ENCODE assay signal across 12 cellular contexts in genomic region chr22:50303515-50303847, GRCh38. TPM values are rescaled to one million over a fixed set of nuclear protein-coding genes. Genes with fewer than 3 reads are reported as not detected.
A peak's percentile ranks its signal among the peaks of the same experiment; 100 is the strongest.
DNase-seq lines count a peak whose midpoint lies in the region; ATAC-seq and TF ChIP-seq lines count a peak whose summit lies in the region.
"Had no signal": no experiment of that assay in that cellular context is flagged by ENCODE, and none has a peak within 500 bp of the region (broad histone marks: within the 10 kb centered on the region; RNA-seq: fewer than 3 reads in every experiment).

No MANE protein-coding gene starts in this region.

- DNase-seq in cardiac muscle cell (ENCODE audit: low read depth in 1 of 2, low spot score in 1 of 2) (no peak), Right ventricle myocardium superior (no peak), neuronal stem cell (ENCODE audit: low spot score) (no peak), uterus (no peak), omental fat pad (ENCODE audit: low spot score) (no peak)
- DNase-seq in activated CD4-positive, alpha-beta T cell treated with anti-CD3 and anti-CD28 coated beads, Interleukin-2, amount 10 ng/mL, durations not matched to agents 7 days and 5 days = no peak
- DNase-seq: ACHN; activated CD8-positive, alpha-beta memory T cell treated with anti-CD3 and anti-CD28 coated beads, Interleukin-2, amount 50 U/mL, for 48 hours; stimulated activated naive CD4-positive, alpha-beta T cell treated with Interleukin-2 at 50 U/mL for 16 hours; T-helper 1 cell had no signal

- H3K27ac ChIP-seq in cardiac muscle cell (peak overlapping the region; percentile 84), neuronal stem cell (replicated peaks; ENCODE audit: low read length) (no peak overlapping the region), uterus (peak overlapping the region; percentile 88 to 94)

- TF ChIP-seq CTCF in cardiac muscle cell (IDR thresholded peaks at IDR 0.05; ENCODE audit: low read depth, low read length) = no peak
- TF ChIP-seq CTCF in uterus (IDR thresholded peaks at IDR 0.05) = no peak
- TF ChIP-seq CTCF in omental fat pad (IDR thresholded peaks at IDR 0.05) = no peak

- intact Hi-C loops in Right ventricle myocardium superior (cut with DNase I) (no loop called here), uterus (cut with DNase I; ENCODE audit: low total_unique reads) (no loop called here)

- peak overlapping the region; percentile 63 for H3K9ac ChIP-seq in endocrine pancreas (ENCODE audit: control insufficient read depth, insufficient read depth, low read length)
- H3K9ac ChIP-seq in neuronal stem cell (ENCODE audit: low read depth, low read length, poor library complexity) = peak overlapping the region; percentile 50

- H2BK15ac ChIP-seq in neuronal stem cell (ENCODE audit: low read length) = no peak overlapping the region

- POLR2A ChIA-PET in activated CD4-positive, alpha-beta T cell treated with anti-CD3 and anti-CD28 coated beads, Interleukin-2, amount 10 ng/mL, durations not matched to agents 7 days and 5 days (lab: Charles Lee) = no interaction called here

- peaks cover 61% of the 10 kb centered on the region for H3K79me1 ChIP-seq in neuronal stem cell (ENCODE audit: low read depth, low read length)

- no peak overlapping the region for H3K4ac ChIP-seq in neuronal stem cell (ENCODE audit: low read length)

- no peaks in the 10 kb centered on the region for H3K27me3 ChIP-seq in cardiac muscle cell
- H3K27me3 ChIP-seq in endocrine pancreas (ENCODE audit: control insufficient read depth, insufficient read depth, low read length) = no peaks in the 10 kb centered on the region
- peaks cover 0 to 6% (median 0%) of the 10 kb centered on the region in 3 experiments for H3K27me3 ChIP-seq in neuronal stem cell (ENCODE audit: control insufficient read depth in 3 of 3, insufficient read depth in 3 of 3, low read depth in 1 of 3, low read length in 3 of 3)
- H3K27me3 ChIP-seq in uterus = no peaks in the 10 kb centered on the region

- WGBS in neuronal stem cell (ENCODE audit: extremely low coverage in 2 of 2, insufficient read length in 2 of 2, insufficient replicate concordance in 1 of 2), 2 donors = no CpG with 5 or more reads among the region's 7 CpGs

- H3K27me3 Mint-ChIP-seq in activated CD4-positive, alpha-beta T cell treated with anti-CD3 and anti-CD28 coated beads, Interleukin-2, amount 10 ng/mL, durations not matched to agents 7 days and 5 days = peaks cover 17% of the 10 kb centered on the region

- H2AK5ac ChIP-seq in neuronal stem cell (ENCODE audit: low read depth, low read length) = peak overlapping the region; percentile 96

- H2BK12ac ChIP-seq in neuronal stem cell (ENCODE audit: low read length) = no peak overlapping the region

- no peak overlapping the region for H3K4me3 ChIP-seq in cardiac muscle cell
- no peak overlapping the region for H3K4me3 ChIP-seq in endocrine pancreas (ENCODE audit: control insufficient read depth, insufficient read depth, low read length)
- no peak overlapping the region for H3K4me3 ChIP-seq in neuronal stem cell (ENCODE audit: low read length in 2 of 2)
- no peak overlapping the region for H3K4me3 ChIP-seq in uterus

- no peak overlapping the region for H4K8ac ChIP-seq in neuronal stem cell (ENCODE audit: low read depth, low read length)

- H3K4me1 Mint-ChIP-seq in activated CD4-positive, alpha-beta T cell treated with anti-CD3 and anti-CD28 coated beads, Interleukin-2, amount 10 ng/mL, durations not matched to agents 7 days and 5 days = peaks cover 13% of the 10 kb centered on the region

- H4K91ac ChIP-seq in neuronal stem cell (ENCODE audit: low read depth, low read length, poor library complexity) = no peak overlapping the region

- H2BK120ac ChIP-seq in neuronal stem cell (ENCODE audit: low read depth, low read length) = no peak overlapping the region

- H3K4me3 Mint-ChIP-seq in activated CD4-positive, alpha-beta T cell treated with anti-CD3 and anti-CD28 coated beads, Interleukin-2, amount 10 ng/mL, durations not matched to agents 7 days and 5 days = no peak overlapping the region

- H2BK5ac ChIP-seq in neuronal stem cell (ENCODE audit: low read length) = no peak overlapping the region

- no peaks in the 10 kb centered on the region for H3K36me3 Mint-ChIP-seq in activated CD4-positive, alpha-beta T cell treated with anti-CD3 and anti-CD28 coated beads, Interleukin-2, amount 10 ng/mL, durations not matched to agents 7 days and 5 days (ENCODE audit: low read depth)

- no peaks in the 10 kb centered on the region for H3K9me3 Mint-ChIP-seq in activated CD4-positive, alpha-beta T cell treated with anti-CD3 and anti-CD28 coated beads, Interleukin-2, amount 10 ng/mL, durations not matched to agents 7 days and 5 days

- CTCF ChIA-PET in activated CD4-positive, alpha-beta T cell treated with anti-CD3 and anti-CD28 coated beads, Interleukin-2, amount 10 ng/mL, durations not matched to agents 7 days and 5 days (lab: Charles Lee) = interaction anchor here (1.7 to 2.6 kb wide), 2 partner anchors 9 to 27 kb away, joined by 4 to 20 read pairs; no protein-coding TSS in a partner anchor

- no peak overlapping the region for H3K4me2 ChIP-seq in neuronal stem cell (ENCODE audit: insufficient read depth, low read length, poor library complexity, severe bottlenecking)

- no peak for TF ChIP-seq POLR2A in uterus (IDR thresholded peaks at IDR 0.05)

- no peak overlapping the region for H3K27ac Mint-ChIP-seq in activated CD4-positive, alpha-beta T cell treated with anti-CD3 and anti-CD28 coated beads, Interleukin-2, amount 10 ng/mL, durations not matched to agents 7 days and 5 days

- H3K4me1 ChIP-seq in cardiac muscle cell (ENCODE audit: low read depth) (peaks cover 63% of the 10 kb centered on the region), endocrine pancreas (ENCODE audit: control insufficient read depth, insufficient read depth, low read length) (no peaks in the 10 kb centered on the region), neuronal stem cell (ENCODE audit: control insufficient read depth in 2 of 2, insufficient read depth in 1 of 2, low read depth in 1 of 2, low read length in 2 of 2) (peaks cover 31 to 37% of the 10 kb centered on the region in 2 donors), uterus (peaks cover 27 to 66% of the 10 kb centered on the region in 2 donors)

- H2AFZ ChIP-seq in neuronal stem cell (ENCODE audit: low read length) = no peak overlapping the region

- no peaks in the 10 kb centered on the region for H3K36me3 ChIP-seq in cardiac muscle cell
- no peaks in the 10 kb centered on the region for H3K36me3 ChIP-seq in endocrine pancreas (ENCODE audit: control insufficient read depth, insufficient read depth, low read length)
- H3K36me3 ChIP-seq in neuronal stem cell (replicated peaks in 1 of 2; ENCODE audit: control insufficient read depth in 2 of 2, insufficient read depth in 2 of 2, low read length in 2 of 2) = peaks cover 2 to 55% of the 10 kb centered on the region in 2 donors
- no peaks in the 10 kb centered on the region for H3K36me3 ChIP-seq in uterus

- H3K9me3 ChIP-seq in cardiac muscle cell (ENCODE audit: low read depth) (no peaks in the 10 kb centered on the region), endocrine pancreas (ENCODE audit: control insufficient read depth, low read length) (no peaks in the 10 kb centered on the region), neuronal stem cell (replicated peaks in 1 of 2; ENCODE audit: control insufficient read depth in 2 of 2, insufficient read depth in 1 of 2, low read depth in 1 of 2, low read length in 2 of 2) (no peaks in the 10 kb centered on the region), uterus (no peaks in the 10 kb centered on the region)

- peak overlapping the region; percentile 68 for H3K23ac ChIP-seq in neuronal stem cell (ENCODE audit: low read depth, low read length, poor library complexity)

- H3K14ac ChIP-seq in neuronal stem cell (ENCODE audit: low read length) = no peak overlapping the region

- ATAC-seq in Right ventricle myocardium superior (ENCODE audit: poor library complexity) (no peak), GM21723 (IDR thresholded peaks at IDR 0.05; ENCODE audit: unreplicated experiment) (no peak), omental fat pad (ENCODE audit: low FRiP score) (no peak)

- H3K18ac ChIP-seq in neuronal stem cell (ENCODE audit: low read length) = peak overlapping the region; percentile 60

RNA-seq across cellular contexts. Expression of gene PLXNB2, which starts 4.0 kb away (rescaled TPM):
- total RNA-seq in cardiac muscle cell = 142 and 195 TPM in 2 replicates
- polyA plus RNA-seq in cardiac muscle cell = 77.0 and 83.2 TPM in 2 replicates
- 68.3 TPM for total RNA-seq in Right ventricle myocardium superior
- polyA plus RNA-seq in neuronal stem cell (2013, experiment 1 of 2) = 71.0 TPM
- 69.8 TPM for polyA plus RNA-seq in neuronal stem cell (2013, experiment 2 of 2)
- total RNA-seq in uterus = 100 to 1,000 TPM in 2 of 4 donors, 10 to 100 TPM in 2; 44.7 to 208 (median 126) TPM
- total RNA-seq in omental fat pad = 100 to 1,000 TPM in 3 of 4 donors, 10 to 100 TPM in 1; 91.4 to 130 (median 115) TPM
- 10 to 100 TPM; 10.7 to 11.1 TPM for total RNA-seq in activated CD4-positive, alpha-beta T cell treated with anti-CD3 and anti-CD28 coated beads, Interleukin-2, amount 10 ng/mL, durations not matched to agents 7 days and 5 days

RNA-seq across cellular contexts. Expression of gene DENND6B, which starts 23.3 kb away (rescaled TPM):
- total RNA-seq in cardiac muscle cell (7.0 and 7.9 TPM in 2 replicates), Right ventricle myocardium superior (1.1 TPM), uterus (10 to 100 TPM in 1 of 4 donors, 1 to 10 TPM in 3; 2.9 to 15.5 (median 8.0) TPM), omental fat pad (1 to 10 TPM; 2.2 to 3.1 (median 2.7) TPM)
- polyA plus RNA-seq in cardiac muscle cell = 10.6 and 13.3 TPM in 2 replicates
- polyA plus RNA-seq in neuronal stem cell (2013, experiment 1 of 2) = 12.7 TPM
- polyA plus RNA-seq in neuronal stem cell (2013, experiment 2 of 2) = 11.7 TPM
- 1 to 10 TPM; 3.1 to 3.6 TPM for total RNA-seq in activated CD4-positive, alpha-beta T cell treated with anti-CD3 and anti-CD28 coated beads, Interleukin-2, amount 10 ng/mL, durations not matched to agents 7 days and 5 days

RNA-seq across cellular contexts. Expression of gene MAPK11, which starts 33.3 kb away (rescaled TPM):
- total RNA-seq in cardiac muscle cell (0.49 and 0.63 TPM in 2 replicates), Right ventricle myocardium superior (8.5 TPM), uterus (10 to 100 TPM in 3 of 4 donors, 1 to 10 TPM in 1; 7.9 to 39.5 (median 22.4) TPM), omental fat pad (10 to 100 TPM; 12.1 to 38.9 (median 20.4) TPM)
- 0.12 TPM in 1 of 2 replicates, not detected in the other for polyA plus RNA-seq in cardiac muscle cell
- polyA plus RNA-seq in neuronal stem cell (2013, experiment 1 of 2) = 4.0 TPM
- 3.6 TPM for polyA plus RNA-seq in neuronal stem cell (2013, experiment 2 of 2)
- 10 to 100 TPM; 10.7 to 12.6 TPM for total RNA-seq in activated CD4-positive, alpha-beta T cell treated with anti-CD3 and anti-CD28 coated beads, Interleukin-2, amount 10 ng/mL, durations not matched to agents 7 days and 5 days

RNA-seq across cellular contexts. Expression of gene PPP6R2, which starts 39.6 kb away (rescaled TPM):
- total RNA-seq in cardiac muscle cell = 78.6 and 88.4 TPM in 2 replicates
- polyA plus RNA-seq in cardiac muscle cell = 39.8 and 41.4 TPM in 2 replicates
- total RNA-seq in Right ventricle myocardium superior = 40.4 TPM
- polyA plus RNA-seq in neuronal stem cell (2013, experiment 1 of 2) = 26.8 TPM
- 24.9 TPM for polyA plus RNA-seq in neuronal stem cell (2013, experiment 2 of 2)
- 10 to 100 TPM; 42.4 to 73.1 (median 47.2) TPM for total RNA-seq in uterus
- 10 to 100 TPM; 35.6 to 64.6 (median 41.7) TPM for total RNA-seq in omental fat pad
- total RNA-seq in activated CD4-positive, alpha-beta T cell treated with anti-CD3 and anti-CD28 coated beads, Interleukin-2, amount 10 ng/mL, durations not matched to agents 7 days and 5 days = 10 to 100 TPM; 55.6 to 67.6 TPM

RNA-seq across cellular contexts. Expression of gene MAPK12, which starts 42.0 kb away (rescaled TPM):
- total RNA-seq in cardiac muscle cell (45.5 and 52.1 TPM in 2 replicates), Right ventricle myocardium superior (13.2 TPM), uterus (10 to 100 TPM; 10.3 to 41.4 (median 28.3) TPM), omental fat pad (10 to 100 TPM in 3 of 4 donors, 1 to 10 TPM in 1; 7.9 to 31.1 (median 17.8) TPM)
- polyA plus RNA-seq in cardiac muscle cell = 61.5 and 67.1 TPM in 2 replicates
- 28.8 TPM for polyA plus RNA-seq in neuronal stem cell (2013, experiment 1 of 2)
- polyA plus RNA-seq in neuronal stem cell (2013, experiment 2 of 2) = 28.1 TPM
- 1 to 10 TPM; 2.9 TPM for total RNA-seq in activated CD4-positive, alpha-beta T cell treated with anti-CD3 and anti-CD28 coated beads, Interleukin-2, amount 10 ng/mL, durations not matched to agents 7 days and 5 days
